17 cellular contexts compared by ENCODE assay signal in the genomic region with DNA sequence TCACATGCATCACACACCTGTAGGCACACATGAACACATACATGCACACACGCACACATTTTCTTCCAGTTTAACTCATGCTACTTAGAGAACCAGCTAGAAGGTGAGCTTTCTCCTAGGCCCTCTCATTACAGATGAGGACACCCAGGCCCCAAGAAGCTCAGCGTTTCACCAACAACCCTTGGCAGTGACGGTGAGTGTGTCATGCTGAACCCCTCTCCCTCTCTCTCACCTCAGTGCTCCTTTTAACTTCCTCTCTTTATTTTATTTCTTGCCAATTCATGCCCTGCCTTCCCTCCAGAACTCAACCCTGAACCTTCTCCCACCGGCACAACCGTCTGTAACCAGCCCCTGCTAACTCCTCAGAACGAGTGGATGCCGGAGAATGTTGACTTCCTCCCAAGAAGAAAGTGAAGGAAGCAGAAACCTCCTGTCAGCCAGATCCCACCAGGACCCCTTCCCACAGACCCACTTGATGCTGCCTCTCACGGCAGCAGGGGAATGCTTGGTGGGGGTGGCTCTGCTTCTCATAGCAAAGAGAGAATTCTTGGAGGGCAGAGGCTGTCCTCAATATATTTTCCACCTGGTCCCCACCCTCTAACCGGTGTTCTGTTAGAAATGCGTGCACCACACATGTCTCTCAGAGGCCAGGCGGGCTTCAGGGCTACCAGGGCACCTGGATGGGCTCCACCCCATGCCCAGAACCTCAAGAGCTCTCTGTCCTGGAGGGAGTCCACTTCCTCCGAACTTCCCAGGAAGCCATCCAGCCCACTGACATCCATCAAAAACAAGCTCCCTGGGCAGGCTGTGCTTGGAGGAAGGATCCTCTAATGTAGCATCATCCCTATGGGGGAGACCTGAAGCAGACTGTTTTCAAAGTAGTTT.
DNase-seq lines count a peak whose midpoint lies in the region; ATAC-seq and TF ChIP-seq lines count a peak whose summit lies in the region.
"Had no signal": no experiment of that assay in that cellular context is flagged by ENCODE, and none has a peak within 500 bp of the region (broad histone marks: within the 10 kb centered on the region; RNA-seq: fewer than 3 reads in every experiment).

No MANE protein-coding gene starts in this region.

- H3K27me3 Mint-ChIP-seq in natural killer cell treated with Interleukin-12 subunit alpha and Interleukin-12 subunit beta and Interleukin-15 and Interleukin-18, amount 100 ng/mL, for 72 hours = no peaks in the 10 kb centered on the region
- H3K27me3 Mint-ChIP-seq in natural killer cell (ENCODE audit: low read depth in 2 of 2) (no peaks in the 10 kb centered on the region), mesothelial cell of epicardium (ENCODE audit: low read depth) (no peaks in the 10 kb centered on the region)

- H3K27ac Mint-ChIP-seq in natural killer cell treated with Interleukin-12 subunit alpha and Interleukin-12 subunit beta and Interleukin-15 and Interleukin-18, amount 100 ng/mL, for 72 hours = peak overlapping the region; percentile 27 to 60
- H3K27ac Mint-ChIP-seq in natural killer cell (peak overlapping the region in 1 of 2 donors; percentile 11), mesothelial cell of epicardium (peak overlapping the region; percentile 23)

- H3K4me3 Mint-ChIP-seq in natural killer cell treated with Interleukin-12 subunit alpha and Interleukin-12 subunit beta and Interleukin-15 and Interleukin-18, amount 100 ng/mL, for 72 hours = no peak overlapping the region
- H3K4me3 Mint-ChIP-seq in natural killer cell (no peak overlapping the region), mesothelial cell of epicardium (no peak overlapping the region)

- no peaks in the 10 kb centered on the region for H3K27me3 ChIP-seq in Panc1 (ENCODE audit: control insufficient read depth, insufficient read depth, low read length)
- H3K27me3 ChIP-seq in uterus = no peaks in the 10 kb centered on the region
- H3K27me3 ChIP-seq: SJSA1, suprapubic skin had no signal

- ATAC-seq in natural killer cell treated with Interleukin-12 subunit alpha and Interleukin-12 subunit beta and Interleukin-15 and Interleukin-18, amount 100 ng/mL, for 72 hours = no peak
- ATAC-seq in natural killer cell (no peak), Panc1 (no peak), HG02610 (IDR thresholded peaks at IDR 0.05; ENCODE audit: unreplicated experiment) (no peak), GM21529 (IDR thresholded peaks at IDR 0.05; ENCODE audit: unreplicated experiment) (no peak)

- no peak for TF ChIP-seq POLR2A in uterus (IDR thresholded peaks at IDR 0.05)

- BruUV-seq in Panc1 (replicated peaks; lab: Mats Ljungman, UMichigan) = no TSS peak

- intact Hi-C loops in natural killer cell (cut with micrococcal nuclease) (no loop called here), Panc1 (cut with micrococcal nuclease; ENCODE audit: unreplicated experiment) (no loop called here), uterus (cut with DNase I; ENCODE audit: low total_unique reads) (loop anchor here (5.0 kb wide), 1 partner anchor 387 kb away; no protein-coding TSS in a partner anchor)

- POLR2A ChIA-PET in Panc1 (lab: Charles Lee) = no interaction called here

- peaks cover 4% of the 10 kb centered on the region for H3K9me3 Mint-ChIP-seq in natural killer cell treated with Interleukin-12 subunit alpha and Interleukin-12 subunit beta and Interleukin-15 and Interleukin-18, amount 100 ng/mL, for 72 hours
- H3K9me3 Mint-ChIP-seq in natural killer cell = no peaks in the 10 kb centered on the region
- H3K9me3 Mint-ChIP-seq in mesothelial cell of epicardium = no peaks in the 10 kb centered on the region

- in situ Hi-C loops in Panc1 (cut with HindIII; ENCODE audit: low pct_unique_long_range_greater_than_20kb, low sequenced_read_pairs) = loop anchor here (25.0 kb wide), 1 partner anchor 257 kb away; no protein-coding TSS in a partner anchor

- H3K36me3 ChIP-seq in Panc1 (ENCODE audit: control insufficient read depth, insufficient read depth, low read length) = no peaks in the 10 kb centered on the region
- no peaks in the 10 kb centered on the region for H3K36me3 ChIP-seq in uterus
- H3K36me3 ChIP-seq: SJSA1, suprapubic skin had no signal

- CTCF ChIA-PET in Panc1 (lab: Charles Lee) = no interaction called here

- TF ChIP-seq CTCF in natural killer cell (IDR thresholded peaks at IDR 0.05) = no peak
- no peak for TF ChIP-seq CTCF in Panc1 (IDR thresholded peaks at IDR 0.05)
- no peak for TF ChIP-seq CTCF in mesothelial cell of epicardium (IDR thresholded peaks at IDR 0.05; ENCODE audit: unreplicated experiment)
- no peak for TF ChIP-seq CTCF in uterus (IDR thresholded peaks at IDR 0.05)

- no peak for DNase-seq in natural killer cell treated with Interleukin-12 subunit alpha and Interleukin-12 subunit beta and Interleukin-15 and Interleukin-18, amount 100 ng/mL, for 72 hours (ENCODE audit: low spot score)
- DNase-seq in natural killer cell (no peak), Panc1 (ENCODE audit: low read depth, low spot score) (no peak), mesothelial cell of epicardium (ENCODE audit: low spot score in 2 of 2, unreplicated experiment in 2 of 2) (no peak), uterus (no peak), CD1c-positive myeloid dendritic cell (ENCODE audit: extremely low spot score) (no peak)
- DNase-seq: activated CD4-positive, CD25-positive, alpha-beta regulatory T cell; activated gamma-delta T cell; NCI-H1105; NCI-H69; small intestine; stimulated activated CD4-positive, alpha-beta T cell treated with anti-CD3 and anti-CD28 coated beads, Interleukin-4, amount 100 ng/mL, for 24 hours had no signal

- H3K9me3 ChIP-seq in Panc1 (ENCODE audit: control insufficient read depth, insufficient read depth, low read depth, low read length) = no peaks in the 10 kb centered on the region
- H3K9me3 ChIP-seq in uterus = no peaks in the 10 kb centered on the region
- H3K9me3 ChIP-seq: SJSA1, suprapubic skin had no signal

- H3K4me1 ChIP-seq in Panc1 (ENCODE audit: control insufficient read depth, insufficient read depth, low read length) = peaks cover 47% of the 10 kb centered on the region
- peaks cover 7 to 13% of the 10 kb centered on the region in 2 donors for H3K4me1 ChIP-seq in uterus

- H3K4me3 ChIP-seq in Panc1 (ENCODE audit: low read depth in 2 of 2, low read length in 2 of 2) (no peak overlapping the region), uterus (no peak overlapping the region)
- H3K4me3 ChIP-seq: SJSA1, suprapubic skin had no signal

- H3K27ac ChIP-seq in Panc1 (ENCODE audit: low read length) (peak overlapping the region; percentile 82), uterus (peak overlapping the region; percentile 9 to 18)
- H3K27ac ChIP-seq: KMS-11, SJSA1, suprapubic skin had no signal

- H3K36me3 Mint-ChIP-seq in natural killer cell treated with Interleukin-12 subunit alpha and Interleukin-12 subunit beta and Interleukin-15 and Interleukin-18, amount 100 ng/mL, for 72 hours = peaks cover 5% of the 10 kb centered on the region
- H3K36me3 Mint-ChIP-seq in natural killer cell (no peaks in the 10 kb centered on the region), mesothelial cell of epicardium (no peaks in the 10 kb centered on the region)

- H3K4me1 Mint-ChIP-seq in natural killer cell treated with Interleukin-12 subunit alpha and Interleukin-12 subunit beta and Interleukin-15 and Interleukin-18, amount 100 ng/mL, for 72 hours (ENCODE audit: low read depth in 2 of 2) = peaks cover 24 to 34% of the 10 kb centered on the region in 2 donors
- H3K4me1 Mint-ChIP-seq in natural killer cell (peaks cover 0 to 6% of the 10 kb centered on the region in 2 donors), mesothelial cell of epicardium (peaks cover 18% of the 10 kb centered on the region)
